Comparison of ENCODE assay signal across 8 cellular contexts in the genomic region with DNA sequence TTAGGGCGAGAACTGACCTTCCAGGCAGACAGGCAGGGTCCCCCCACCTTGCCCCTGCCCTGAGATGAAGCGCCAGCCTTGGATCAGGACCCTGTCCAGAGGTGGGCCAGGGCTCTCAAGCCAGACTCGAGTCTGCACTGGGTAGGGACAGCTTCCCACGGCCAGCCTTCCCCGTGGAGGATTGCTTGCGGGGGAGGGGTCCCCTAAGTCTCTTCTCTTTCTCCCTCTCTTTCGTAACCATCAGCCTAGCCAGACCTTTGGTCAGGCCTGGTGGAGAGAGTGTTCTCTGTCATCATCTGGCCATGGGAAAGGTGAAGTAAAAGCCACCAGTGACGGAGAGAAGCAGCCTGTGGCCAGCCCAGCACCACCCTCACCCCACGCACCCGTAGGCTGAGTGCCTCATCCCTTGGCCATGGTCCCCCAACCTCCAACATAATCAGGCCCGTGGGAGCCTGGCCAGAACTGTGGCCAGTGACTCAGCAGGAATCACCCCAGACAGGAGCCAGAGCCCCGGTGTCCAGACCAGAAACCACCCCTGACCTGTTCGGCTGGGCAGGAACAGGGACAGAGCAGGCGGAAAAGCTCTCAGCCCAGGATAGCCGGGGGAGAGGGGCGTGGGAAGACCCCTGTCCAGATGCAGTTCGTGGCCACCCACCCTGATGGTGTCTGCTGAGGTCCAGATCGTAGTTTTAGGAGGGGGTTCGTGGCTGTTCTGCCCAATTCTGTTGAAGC. TPM values are rescaled to one million over a fixed set of nuclear protein-coding genes. Genes with fewer than 3 reads are reported as not detected.
DNase-seq lines count a peak whose midpoint lies in the region; ATAC-seq, FAIRE-seq and TF ChIP-seq lines count a peak whose summit lies in the region.

No MANE protein-coding gene starts in this region.

- peak; percentile 89 for DNase-seq in HTR-8/SVneo (ENCODE audit: insufficient read length, low spot score)
- peak; percentile 98 for DNase-seq in brain microvascular endothelial cell
- peak in 1 of 2 donors; percentile 80 for DNase-seq in left lung
- DNase-seq in tibial nerve (ENCODE audit: low spot score in 2 of 2) = peak; percentile 27 to 50
- DNase-seq in activated naive CD4-positive, alpha-beta T cell treated with anti-CD3 and anti-CD28 coated beads, Interleukin-2, amount 50 U/mL, for 16 hours = no peak
- DNase-seq in NCI-H187 treated with DMSO at 0.1 percent for 48 hours (lab: John Stamatoyannopoulos, UW) = no peak
- no peak for DNase-seq in mesenteric fat pad (ENCODE audit: low spot score)

- H3K36me3 ChIP-seq in brain microvascular endothelial cell (replicated peaks) (no peaks in the 10 kb centered on the region), left lung (no peaks in the 10 kb centered on the region), tibial nerve (no peaks in the 10 kb centered on the region)

- peak overlapping the region; percentile 92 for H3K27ac ChIP-seq in brain microvascular endothelial cell
- H3K27ac ChIP-seq in left lung = peak overlapping the region; percentile 41 to 62
- H3K27ac ChIP-seq in tibial nerve = peak overlapping the region in 2 of 4 donors; percentile 64 to 70

- no peak for TF ChIP-seq CTCF in brain microvascular endothelial cell (IDR thresholded peaks at IDR 0.05; ENCODE audit: low read depth, low read length, missing control alignments)
- no peak for TF ChIP-seq CTCF in left lung (IDR thresholded peaks at IDR 0.05)
- TF ChIP-seq CTCF in tibial nerve (IDR thresholded peaks at IDR 0.05) = no peak

- H3K4me1 ChIP-seq in left lung (peaks cover 13 to 63% of the 10 kb centered on the region in 2 donors), tibial nerve (peaks cover 0 to 66% (median 22%) of the 10 kb centered on the region in 4 donors)

- TF ChIP-seq POLR2A in tibial nerve (IDR thresholded peaks at IDR 0.05) = no peak

- H3K9me3 ChIP-seq in left lung = no peaks in the 10 kb centered on the region
- H3K9me3 ChIP-seq in tibial nerve = no peaks in the 10 kb centered on the region

- peak; percentile 80 for FAIRE-seq in HTR-8/SVneo (lab: Jason Lieb, UNC)

- 57 to 64% methylated on average over 16 to 19 of the region's 19 CpGs for WGBS in tibial nerve, 2 donors

- peak in 1 of 2 donors; percentile 18 for TF ChIP-seq EP300 in tibial nerve (IDR thresholded peaks at IDR 0.05)

- peak; percentile 61 for ATAC-seq in left lung
- no peak for ATAC-seq in HG02885 (IDR thresholded peaks at IDR 0.05; ENCODE audit: poor library complexity, unreplicated experiment)

- H3K4me3 ChIP-seq in brain microvascular endothelial cell (ENCODE audit: low read depth, low read length) (no peak overlapping the region), left lung (no peak overlapping the region), tibial nerve (no peak overlapping the region)

- in situ Hi-C loops in brain microvascular endothelial cell (cut with HindIII; ENCODE audit: low pct_ligation_motif_present, low sequenced_read_pairs) = no loop called here

- H3K27me3 ChIP-seq in brain microvascular endothelial cell (replicated peaks) (no peaks in the 10 kb centered on the region), left lung (no peaks in the 10 kb centered on the region), tibial nerve (no peaks in the 10 kb centered on the region)

- intact Hi-C loops in left lung (cut with DNase I) = no loop called here

RNA-seq across cellular contexts. Expression of a gene that starts 47.1 kb away (rescaled TPM):
- total RNA-seq in left lung = 1 to 10 TPM; 2.8 to 4.1 TPM
- total RNA-seq in tibial nerve = 10 to 100 TPM in 1 of 4 donors, 1 to 10 TPM in 3; 4.2 to 14.4 (median 6.0) TPM
- total RNA-seq in mesenteric fat pad = 19.1 TPM

Comparison
In these comparisons a context has a peak if more than half of its experiments do, and no peak if none do; other contexts are left out.
1. DNase-seq: peak in HTR-8/SVneo (single experiment), brain microvascular endothelial cell (single experiment) and tibial nerve (2 of 2); none in activated naive CD4-positive, alpha-beta T cell treated with anti-CD3 and anti-CD28 coated beads, Interleukin-2, amount 50 U/mL, for 16 hours (single experiment), NCI-H187 treated with DMSO at 0.1 percent for 48 hours (single experiment) and mesenteric fat pad (single experiment).